24 cellular contexts compared by ENCODE assay signal in the genomic region with DNA sequence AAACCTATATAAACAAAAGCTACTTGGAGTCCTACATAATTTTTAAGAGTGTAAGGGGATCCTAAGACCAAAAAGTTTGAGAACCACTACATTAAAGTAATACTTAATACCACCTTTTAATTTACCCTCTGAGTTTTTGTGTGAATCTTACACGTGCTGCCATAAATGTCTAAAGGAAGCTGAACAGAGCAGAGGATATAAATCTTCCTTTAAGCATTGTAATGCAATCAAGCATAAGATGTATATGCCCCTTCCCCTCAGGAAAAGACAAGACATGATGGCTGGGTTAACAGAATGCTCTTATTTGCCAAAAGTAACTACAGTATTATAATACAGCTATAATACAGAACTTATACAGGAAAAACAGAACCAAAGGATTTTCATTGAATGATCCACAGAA. TPM values are rescaled to one million over a fixed set of nuclear protein-coding genes. Genes with fewer than 3 reads are reported as not detected.
DNase-seq lines count a peak whose midpoint lies in the region; ATAC-seq and TF ChIP-seq lines count a peak whose summit lies in the region.
"Had no signal": no experiment of that assay in that cellular context is flagged by ENCODE, and none has a peak within 500 bp of the region (broad histone marks: within the 10 kb centered on the region; RNA-seq: fewer than 3 reads in every experiment).

No MANE protein-coding gene starts in this region.

- POLR2A ChIA-PET in PC-3 (lab: Charles Lee; ENCODE audit: unreplicated experiment): interaction anchor here (0.5 to 0.6 kb wide), 3 partner anchors 12 to 48 kb away, joined by 3 to 4 read pairs (median 3); no protein-coding TSS in a partner anchor
- POLR2A ChIA-PET in Caco-2 (lab: Charles Lee): interaction anchor here (0.7 kb wide), 1 partner anchor 49 kb away, joined by 3 read pairs; no protein-coding TSS in a partner anchor

- peak overlapping the region; percentile 14 for H3K27ac Mint-ChIP-seq in stimulated activated naive CD8-positive, alpha-beta T cell treated with anti-CD3 and anti-CD28 coated beads, Interleukin-15, Interleukin-2, amounts not matched to agents 100 ng/mL and 50 ng/mL, for 24 hours
- H3K27ac Mint-ChIP-seq in brain (no peak overlapping the region), type B pancreatic cell (peak overlapping the region; percentile 43), Caco-2 (ENCODE audit: unreplicated experiment) (no peak overlapping the region)
- H3K27ac Mint-ChIP-seq: HFFc6, mesothelial cell of epicardium had no signal

- H3K4me3 Mint-ChIP-seq in stimulated activated naive CD8-positive, alpha-beta T cell treated with anti-CD3 and anti-CD28 coated beads, Interleukin-15, Interleukin-2, amounts not matched to agents 100 ng/mL and 50 ng/mL, for 24 hours: peak overlapping the region; percentile 15
- H3K4me3 Mint-ChIP-seq in brain (peak overlapping the region in 4 of 5 experiments; percentile 33 to 99 (median 96)), type B pancreatic cell (peak overlapping the region; percentile 63), Caco-2 (ENCODE audit: unreplicated experiment) (no peak overlapping the region)
- H3K4me3 Mint-ChIP-seq: HFFc6 had no signal

- peaks cover 65% of the 10 kb centered on the region for H3K79me2 ChIP-seq in PC-3 (ENCODE audit: low read length)

- no peak overlapping the region for H3K9ac ChIP-seq in PC-3 (ENCODE audit: low read length)
- H3K9ac ChIP-seq: SK-N-SH had no signal

- peaks cover 50% of the 10 kb centered on the region for H3K4me1 Mint-ChIP-seq in stimulated activated naive CD8-positive, alpha-beta T cell treated with anti-CD3 and anti-CD28 coated beads, Interleukin-15, Interleukin-2, amounts not matched to agents 100 ng/mL and 50 ng/mL, for 24 hours (ENCODE audit: low read depth)
- H3K4me1 Mint-ChIP-seq in brain (peaks cover 31% of the 10 kb centered on the region), type B pancreatic cell (ENCODE audit: unreplicated experiment) (peaks cover 15% of the 10 kb centered on the region), Caco-2 (ENCODE audit: low read depth, unreplicated experiment) (peaks cover 6% of the 10 kb centered on the region)

- H3F3A ChIP-seq in PC-3 (ENCODE audit: low read length, unreplicated experiment): no peaks in the 10 kb centered on the region

- H3K4me3 ChIP-seq in PC-3 (ENCODE audit: low read length): peak overlapping the region; percentile 99; the same call in 1 of the 2 replicates
- no peak overlapping the region for H3K4me3 ChIP-seq in Caco-2 (ENCODE audit: low read depth, low read length)
- H3K4me3 ChIP-seq: esophagus squamous epithelium, left lung, right atrium auricular region, thoracic aorta had no signal

- no peaks in the 10 kb centered on the region for H3K9me3 Mint-ChIP-seq in stimulated activated naive CD8-positive, alpha-beta T cell treated with anti-CD3 and anti-CD28 coated beads, Interleukin-15, Interleukin-2, amounts not matched to agents 100 ng/mL and 50 ng/mL, for 24 hours
- H3K9me3 Mint-ChIP-seq in brain: peaks cover 9 to 20% (median 17%) of the 10 kb centered on the region in 5 experiments
- H3K9me3 Mint-ChIP-seq in type B pancreatic cell: peaks cover 4% of the 10 kb centered on the region
- no peaks in the 10 kb centered on the region for H3K9me3 Mint-ChIP-seq in Caco-2 (ENCODE audit: unreplicated experiment)
- H3K9me3 Mint-ChIP-seq: HFFc6 had no signal

- no peak overlapping the region for H3K27ac ChIP-seq in PC-3 (ENCODE audit: low read length)
- H3K27ac ChIP-seq: esophagus squamous epithelium, left lung, right atrium auricular region, thoracic aorta had no signal

- no peaks in the 10 kb centered on the region; the same call in 1 of the 2 replicates for H4K20me1 ChIP-seq in PC-3 (ENCODE audit: low read length)

- H3K36me3 ChIP-seq in PC-3 (ENCODE audit: low read depth, low read length) (no peaks in the 10 kb centered on the region), Caco-2 (ENCODE audit: control insufficient read depth, insufficient read depth, low read length) (no peaks in the 10 kb centered on the region)
- H3K36me3 ChIP-seq: left lung, right atrium auricular region, thoracic aorta had no signal

- no peaks in the 10 kb centered on the region for H3K27me3 Mint-ChIP-seq in stimulated activated naive CD8-positive, alpha-beta T cell treated with anti-CD3 and anti-CD28 coated beads, Interleukin-15, Interleukin-2, amounts not matched to agents 100 ng/mL and 50 ng/mL, for 24 hours
- H3K27me3 Mint-ChIP-seq in brain (peaks cover 6% of the 10 kb centered on the region), type B pancreatic cell (no peaks in the 10 kb centered on the region), Caco-2 (ENCODE audit: insufficient read depth, unreplicated experiment) (no peaks in the 10 kb centered on the region)

- H3K36me3 Mint-ChIP-seq in stimulated activated naive CD8-positive, alpha-beta T cell treated with anti-CD3 and anti-CD28 coated beads, Interleukin-15, Interleukin-2, amounts not matched to agents 100 ng/mL and 50 ng/mL, for 24 hours (ENCODE audit: low read depth): peaks cover 10% of the 10 kb centered on the region
- H3K36me3 Mint-ChIP-seq in brain (peaks cover 40% of the 10 kb centered on the region), type B pancreatic cell (peaks cover 12% of the 10 kb centered on the region), Caco-2 (ENCODE audit: insufficient read depth, unreplicated experiment) (peaks cover 25% of the 10 kb centered on the region)

- CTCF ChIA-PET in PC-3 (lab: Charles Lee) (no interaction called here), Caco-2 (lab: Charles Lee) (interaction anchor here (1.5 kb wide), 1 partner anchor 15 kb away, joined by 3 read pairs; the partner anchor contains the start of gene SNRPD1)

- no peak for DNase-seq in stimulated activated naive CD8-positive, alpha-beta T cell treated with anti-CD3 and anti-CD28 coated beads, Interleukin-15, Interleukin-2, amounts not matched to agents 100 U/mL and 50 U/mL, for 24 hours
- no peak for DNase-seq in PC-3
- DNase-seq in type B pancreatic cell (ENCODE audit: extremely low spot score, unreplicated experiment): no peak
- no peak for DNase-seq in NCI-H748 treated with DMSO at 0.1 percent for 48 hours (lab: John Stamatoyannopoulos, UW)
- DNase-seq in Caco-2: no peak
- DNase-seq: activated CD4-positive, CD25-positive, alpha-beta regulatory T cell; activated effector memory CD4-positive, alpha-beta T cell treated with Interleukin-2 at 50 U/mL for 16 hours; amygdala; effector CD8-positive, alpha-beta T cell; esophagus squamous epithelium; HFFc6; left lung; NCI-H1092; NCI-H2107; NCI-H524 treated with DMSO at 0.1 percent for 48 hours; nucleus accumbens; SK-N-SH; T-helper 9 cell had no signal

- intact Hi-C loops in PC-3 (cut with micrococcal nuclease) (loop anchor here (10.0 kb wide), 1 partner anchor 403 kb away; no protein-coding TSS in a partner anchor), Caco-2 (cut with micrococcal nuclease; ENCODE audit: unreplicated experiment) (loop anchor here (10.0 kb wide), 1 partner anchor 53 kb away; no protein-coding TSS in a partner anchor)

- H3K9me3 ChIP-seq in PC-3 (ENCODE audit: low read length) (no peaks in the 10 kb centered on the region), Caco-2 (no peaks in the 10 kb centered on the region)
- H3K9me3 ChIP-seq: esophagus squamous epithelium, left lung, right atrium auricular region, SK-N-SH, thoracic aorta had no signal

- TF ChIP-seq CTCF in PC-3 (conservative IDR thresholded peaks at IDR 0.05; ENCODE audit: low read depth, low read length) (no peak), brain (conservative IDR thresholded peaks at IDR 0.05) (no peak), type B pancreatic cell (conservative IDR thresholded peaks at IDR 0.05) (no peak), Caco-2 (IDR thresholded peaks at IDR 0.05; ENCODE audit: insufficient read depth in 1 of 2, low read depth in 1 of 2, low read length in 1 of 2, severe bottlenecking in 1 of 2, unreplicated experiment in 1 of 2) (no peak)

- BruUV-seq in PC-3 (replicated peaks; lab: Mats Ljungman, UMichigan) (no TSS peak), Caco-2 (replicated peaks; lab: Mats Ljungman, UMichigan) (no TSS peak)

- ATAC-seq in stimulated activated naive CD8-positive, alpha-beta T cell treated with anti-CD3 and anti-CD28 coated beads, Interleukin-15, Interleukin-2, amounts not matched to agents 100 U/mL and 50 U/mL, for 24 hours: no peak
- ATAC-seq in PC-3 (no peak), GM19395 (IDR thresholded peaks at IDR 0.05; ENCODE audit: unreplicated experiment) (no peak)
- ATAC-seq: left lung had no signal

- H3K4me1 ChIP-seq in PC-3 (ENCODE audit: insufficient read depth, low read length) (peaks cover 14% of the 10 kb centered on the region), Caco-2 (peaks cover 4% of the 10 kb centered on the region; the same call in 1 of the 2 replicates)

- no peaks in the 10 kb centered on the region for H3K9me2 ChIP-seq in PC-3 (replicated peaks; ENCODE audit: low read length)
- H3K9me2 ChIP-seq: SK-N-SH had no signal

- H3K27me3 ChIP-seq in PC-3 (ENCODE audit: low read length) (no peaks in the 10 kb centered on the region), Caco-2 (replicated peaks; ENCODE audit: control insufficient read depth, insufficient read depth, low read length) (no peaks in the 10 kb centered on the region)
- H3K27me3 ChIP-seq: esophagus squamous epithelium, left lung, right atrium auricular region had no signal

- H3K4me2 ChIP-seq in PC-3 (ENCODE audit: low read length): peak overlapping the region; percentile 98

- no peak overlapping the region for H2AFZ ChIP-seq in PC-3 (ENCODE audit: low read length)

RNA-seq across cellular contexts. Expression of gene ESCO1, which starts 2.9 kb away (rescaled TPM):
- 17.0 and 17.5 TPM in 2 replicates for total RNA-seq in PC-3 (2014; rRNA removed)
- polyA plus RNA-seq in brain (ENCODE audit: insufficient read depth, low read depth, low replicate concordance): 2.2 TPM
- 15.3 and 16.4 TPM in 2 replicates for total RNA-seq in type B pancreatic cell (ENCODE audit: low replicate concordance)
- total RNA-seq in Caco-2 (2022): 23.0 and 24.2 TPM in 2 replicates

RNA-seq across cellular contexts. Expression of gene SNRPD1, which starts 14.5 kb away (rescaled TPM):
- total RNA-seq in PC-3 (2014; rRNA removed) (73.2 and 82.2 TPM in 2 replicates), type B pancreatic cell (ENCODE audit: low replicate concordance) (66.4 and 83.1 TPM in 2 replicates), Caco-2 (2022) (129 and 134 TPM in 2 replicates)
- polyA plus RNA-seq in brain (ENCODE audit: insufficient read depth, low read depth, low replicate concordance): 120 TPM

Comparison
In these comparisons a context has a peak if more than half of its experiments do, and no peak if none do; other contexts are left out.
1. H3K27ac Mint-ChIP-seq: peak in stimulated activated naive CD8-positive, alpha-beta T cell treated with anti-CD3 and anti-CD28 coated beads, Interleukin-15, Interleukin-2, amounts not matched to agents 100 ng/mL and 50 ng/mL, for 24 hours (single experiment) and type B pancreatic cell (single experiment); none in brain (0 of 5) and Caco-2 (single experiment).